ENCODE assay signal across 13 cellular contexts in the genomic region with DNA sequence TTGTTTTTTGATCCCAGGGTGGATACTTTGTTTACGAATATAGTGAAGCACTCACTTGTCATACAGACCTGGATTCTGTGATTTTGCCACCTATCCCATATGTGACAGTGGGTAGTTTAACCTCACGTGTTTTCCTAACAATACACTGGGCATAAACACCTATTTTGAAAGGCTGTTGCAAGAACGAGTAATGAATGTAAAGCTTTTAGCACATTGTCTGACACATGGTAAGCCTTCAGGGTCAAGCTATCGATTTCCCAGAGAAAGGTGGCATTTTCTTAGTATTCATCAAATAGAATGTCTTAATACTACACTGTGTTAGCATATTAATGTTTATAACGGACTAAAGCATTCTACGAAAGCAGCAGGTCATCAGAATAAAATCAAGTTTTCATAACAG. TPM values are rescaled to one million over a fixed set of nuclear protein-coding genes. Genes with fewer than 3 reads are reported as not detected.
DNase-seq lines count a peak whose midpoint lies in the region; ATAC-seq and TF ChIP-seq lines count a peak whose summit lies in the region.
"Had no signal": no experiment of that assay in that cellular context is flagged by ENCODE, and none has a peak within 500 bp of the region (broad histone marks: within the 10 kb centered on the region; RNA-seq: fewer than 3 reads in every experiment).

No MANE protein-coding gene starts in this region.

- H3K36me3 ChIP-seq in RWPE2 (ENCODE audit: low read depth) (peaks cover 50% of the 10 kb centered on the region), skeletal muscle satellite cell (ENCODE audit: insufficient read depth, low read length) (peaks cover 7% of the 10 kb centered on the region)

- no peak for ATAC-seq in activated T-cell treated with anti-CD3 and anti-CD28 coated beads, Interleukin-2, amount 50 U/mL, for 4 hours
- no peak for ATAC-seq in RWPE2 (ENCODE audit: low read depth)
- ATAC-seq in HG02852 (IDR thresholded peaks at IDR 0.05; ENCODE audit: unreplicated experiment): no peak

- H3K4me2 ChIP-seq in skeletal muscle satellite cell (ENCODE audit: low read length): peak overlapping the region; percentile 88

- H3K9ac ChIP-seq in skeletal muscle satellite cell (ENCODE audit: low read depth, low read length): peak overlapping the region; percentile 30

- peak overlapping the region; percentile 96 for H3K4me3 Mint-ChIP-seq in activated T-cell treated with anti-CD3 and anti-CD28 coated beads, Interleukin-2, amount 50 U/mL, for 4 hours

- H3K27ac ChIP-seq in RWPE2 (ENCODE audit: poor library complexity, severe bottlenecking): peak overlapping the region; percentile 86

- TF ChIP-seq CTCF in RWPE2 (IDR thresholded peaks at IDR 0.05; ENCODE audit: poor library complexity, severe bottlenecking): no peak
- no peak for TF ChIP-seq CTCF in fibroblast of pulmonary artery (IDR thresholded peaks at IDR 0.05; ENCODE audit: low read length, missing control alignments)

- H3K4me1 Mint-ChIP-seq in activated T-cell treated with anti-CD3 and anti-CD28 coated beads, Interleukin-2, amount 50 U/mL, for 4 hours (ENCODE audit: low read depth): peaks cover 54% of the 10 kb centered on the region

- H3K27me3 ChIP-seq in RWPE2 (ENCODE audit: insufficient read depth, poor library complexity, severe bottlenecking): no peaks in the 10 kb centered on the region
- no peaks in the 10 kb centered on the region for H3K27me3 ChIP-seq in skeletal muscle satellite cell (ENCODE audit: control insufficient read depth, insufficient read depth, low read length)

- peaks cover 14% of the 10 kb centered on the region for H3K36me3 Mint-ChIP-seq in activated T-cell treated with anti-CD3 and anti-CD28 coated beads, Interleukin-2, amount 50 U/mL, for 4 hours (ENCODE audit: insufficient read depth)

- peak overlapping the region; percentile 85 for H3K4me3 ChIP-seq in RWPE2 (ENCODE audit: severe bottlenecking)
- peak overlapping the region; percentile 99 for H3K4me3 ChIP-seq in fibroblast of pulmonary artery (replicated peaks; ENCODE audit: low read depth, low read length)
- H3K4me3 ChIP-seq in skeletal muscle satellite cell (ENCODE audit: low read length): peak overlapping the region; percentile 95

- no peaks in the 10 kb centered on the region for H3K9me3 Mint-ChIP-seq in activated T-cell treated with anti-CD3 and anti-CD28 coated beads, Interleukin-2, amount 50 U/mL, for 4 hours
- H3K9me3 Mint-ChIP-seq: dendritic cell treated with granulocyte-macrophage colony-stimulating factor and Interleukin-4, amounts not matched to agents 40 ng/mL and 50 ng/mL, for 4 days had no signal

- no peak for DNase-seq in activated T-cell treated with anti-CD3 and anti-CD28 coated beads, Interleukin-2, amount 50 U/mL, for 4 hours
- no peak for DNase-seq in activated T-cell treated with anti-CD3 and anti-CD28 coated beads, Interleukin-2, amount 50 U/mL, for 48 hours
- DNase-seq in RWPE2 (ENCODE audit: low spot score): no peak
- no peak for DNase-seq in fibroblast of pulmonary artery (ENCODE audit: low read depth)
- DNase-seq in NCI-H2196 (lab: John Stamatoyannopoulos, UW; ENCODE audit: unreplicated experiment): no peak
- DNase-seq in NCI-H774 (lab: John Stamatoyannopoulos, UW): no peak
- DNase-seq: activated CD8-positive, alpha-beta memory T cell treated with anti-CD3 and anti-CD28 coated beads, Interleukin-2, amount 50 U/mL, for 48 hours; NCI-H1417 treated with DMSO at 0.1 percent for 48 hours; Right ventricle myocardium superior; stimulated activated naive CD4-positive, alpha-beta T cell treated with Interleukin-2 at 50 U/mL for 16 hours had no signal

- no peaks in the 10 kb centered on the region for H3K27me3 Mint-ChIP-seq in activated T-cell treated with anti-CD3 and anti-CD28 coated beads, Interleukin-2, amount 50 U/mL, for 4 hours (ENCODE audit: low read depth)
- H3K27me3 Mint-ChIP-seq: dendritic cell treated with granulocyte-macrophage colony-stimulating factor and Interleukin-4, amounts not matched to agents 40 ng/mL and 50 ng/mL, for 4 days had no signal

- H3K9me3 ChIP-seq in RWPE2 (ENCODE audit: severe bottlenecking) (no peaks in the 10 kb centered on the region), skeletal muscle satellite cell (replicated peaks; ENCODE audit: low read length) (no peaks in the 10 kb centered on the region)

- peaks cover 19% of the 10 kb centered on the region for H3K4me1 ChIP-seq in RWPE2 (ENCODE audit: insufficient read depth, poor library complexity, severe bottlenecking)
- H3K4me1 ChIP-seq in skeletal muscle satellite cell (ENCODE audit: control insufficient read depth, insufficient read depth, low read length): peaks cover 21% of the 10 kb centered on the region

RNA-seq across cellular contexts. Expression of gene CHTF8, which starts 1.9 kb away (rescaled TPM):
- total RNA-seq in activated T-cell treated with anti-CD3 and anti-CD28 coated beads, Interleukin-2, amount 50 U/mL, for 4 hours: 100 to 1,000 TPM; 102 to 126 (median 106) TPM
- 67.4 and 83.0 TPM in 2 replicates for total RNA-seq in skeletal muscle satellite cell (2012; rRNA removed)

RNA-seq across cellular contexts. Expression of gene UTP4, which starts 2.0 kb away (rescaled TPM):
- total RNA-seq in activated T-cell treated with anti-CD3 and anti-CD28 coated beads, Interleukin-2, amount 50 U/mL, for 4 hours: 100 to 1,000 TPM; 186 to 204 (median 197) TPM
- 18.3 and 22.5 TPM in 2 replicates for total RNA-seq in skeletal muscle satellite cell (2012; rRNA removed)

RNA-seq across cellular contexts. Expression of gene HAS3, which starts 25.0 kb away (rescaled TPM):
- total RNA-seq in activated T-cell treated with anti-CD3 and anti-CD28 coated beads, Interleukin-2, amount 50 U/mL, for 4 hours: 1 to 10 TPM in 2 of 3 donors, under 1 TPM in 1; 0.58 to 1.7 (median 1.3) TPM
- under 0.01 and 0.44 TPM in 2 replicates for total RNA-seq in skeletal muscle satellite cell (2012; rRNA removed)

RNA-seq across cellular contexts. Expression of gene SNTB2, which starts 56.5 kb away (rescaled TPM):
- total RNA-seq in activated T-cell treated with anti-CD3 and anti-CD28 coated beads, Interleukin-2, amount 50 U/mL, for 4 hours: 10 to 100 TPM; 11.7 to 15.5 (median 13.1) TPM
- 24.3 and 25.8 TPM in 2 replicates for total RNA-seq in skeletal muscle satellite cell (2012; rRNA removed)
